Comparison of ENCODE assay signal across 1 cellular context in the genomic region with DNA sequence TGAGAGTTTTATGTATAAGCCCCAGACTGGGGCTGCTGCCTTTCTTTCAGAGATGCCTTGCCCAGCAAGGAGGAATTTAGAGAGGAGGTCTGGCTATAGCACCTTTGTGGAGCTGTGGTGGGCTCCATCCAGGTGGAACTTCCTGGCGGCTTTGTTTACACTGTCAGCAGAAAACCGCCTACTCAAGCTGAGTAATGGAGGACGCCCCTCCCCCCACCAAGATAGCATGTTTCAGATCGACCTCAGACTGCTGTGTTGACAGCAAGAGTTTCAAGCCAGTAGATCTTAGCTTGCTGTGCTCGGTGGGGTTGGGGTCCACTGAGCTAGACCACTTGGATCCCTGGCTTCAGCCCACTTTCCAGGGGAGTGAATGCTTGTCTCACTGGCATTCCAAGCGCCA.
TF ChIP-seq lines count a peak whose summit lies in the region.

No MANE protein-coding gene starts in this region.

TF ChIP-seq in HepG2, 621 proteins besides CTCF, POLR2A, EP300 and RAD21 (continued from another document):
- TF ChIP-seq, protein P1, sequence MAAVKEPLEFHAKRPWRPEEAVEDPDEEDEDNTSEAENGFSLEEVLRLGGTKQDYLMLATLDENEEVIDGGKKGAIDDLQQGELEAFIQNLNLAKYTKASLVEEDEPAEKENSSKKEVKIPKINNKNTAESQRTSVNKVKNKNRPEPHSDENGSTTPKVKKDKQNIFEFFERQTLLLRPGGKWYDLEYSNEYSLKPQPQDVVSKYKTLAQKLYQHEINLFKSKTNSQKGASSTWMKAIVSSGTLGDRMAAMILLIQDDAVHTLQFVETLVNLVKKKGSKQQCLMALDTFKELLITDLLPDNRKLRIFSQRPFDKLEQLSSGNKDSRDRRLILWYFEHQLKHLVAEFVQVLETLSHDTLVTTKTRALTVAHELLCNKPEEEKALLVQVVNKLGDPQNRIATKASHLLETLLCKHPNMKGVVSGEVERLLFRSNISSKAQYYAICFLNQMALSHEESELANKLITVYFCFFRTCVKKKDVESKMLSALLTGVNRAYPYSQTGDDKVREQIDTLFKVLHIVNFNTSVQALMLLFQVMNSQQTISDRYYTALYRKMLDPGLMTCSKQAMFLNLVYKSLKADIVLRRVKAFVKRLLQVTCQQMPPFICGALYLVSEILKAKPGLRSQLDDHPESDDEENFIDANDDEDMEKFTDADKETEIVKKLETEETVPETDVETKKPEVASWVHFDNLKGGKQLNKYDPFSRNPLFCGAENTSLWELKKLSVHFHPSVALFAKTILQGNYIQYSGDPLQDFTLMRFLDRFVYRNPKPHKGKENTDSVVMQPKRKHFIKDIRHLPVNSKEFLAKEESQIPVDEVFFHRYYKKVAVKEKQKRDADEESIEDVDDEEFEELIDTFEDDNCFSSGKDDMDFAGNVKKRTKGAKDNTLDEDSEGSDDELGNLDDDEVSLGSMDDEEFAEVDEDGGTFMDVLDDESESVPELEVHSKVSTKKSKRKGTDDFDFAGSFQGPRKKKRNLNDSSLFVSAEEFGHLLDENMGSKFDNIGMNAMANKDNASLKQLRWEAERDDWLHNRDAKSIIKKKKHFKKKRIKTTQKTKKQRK (IDR thresholded peaks at IDR 0.05; ENCODE audit: low read length) = no peak
- no peak for TF ChIP-seq ZNF503 (CRISPR knock-in tag; IDR thresholded peaks at IDR 0.05)
- TF ChIP-seq SRSF1 (optimal IDR thresholded peaks at IDR 0.05; ENCODE audit: low read depth, low read length) = no peak
- TF ChIP-seq CREB1 (IDR thresholded peaks at IDR 0.05) = no peak
- no peak for TF ChIP-seq CREB1 (CRISPR knock-in tag; IDR thresholded peaks at IDR 0.05)
- TF ChIP-seq ZNF331 (CRISPR knock-in tag; IDR thresholded peaks at IDR 0.05) = peak; percentile 26; the same call in 1 of the 2 replicates
- no peak for TF ChIP-seq ZNF770 (CRISPR knock-in tag; IDR thresholded peaks at IDR 0.05)
- TF ChIP-seq KDM5A (IDR thresholded peaks at IDR 0.05; ENCODE audit: borderline replicate concordance, low read length) = no peak
- no peak for TF ChIP-seq ZNF44 (CRISPR knock-in tag; IDR thresholded peaks at IDR 0.05)
- TF ChIP-seq ARID2 (CRISPR knock-in tag; IDR thresholded peaks at IDR 0.05; ENCODE audit: borderline replicate concordance) = no peak
- no peak for TF ChIP-seq ZNF670 (CRISPR knock-in tag; IDR thresholded peaks at IDR 0.05; ENCODE audit: borderline replicate concordance)
- TF ChIP-seq TRIM24 (CRISPR knock-in tag; IDR thresholded peaks at IDR 0.05) = no peak
- TF ChIP-seq SRSF4 (IDR thresholded peaks at IDR 0.05; ENCODE audit: low read depth, low read length, poor library complexity, severe bottlenecking) = no peak
- no peak for TF ChIP-seq BRCA1 (CRISPR knock-in tag; IDR thresholded peaks at IDR 0.05)
TF ChIP-seq in HepG2: peak in this region for 3.
